15 cellular contexts compared by ENCODE assay signal in genomic region chr1:115069186-115069585, GRCh38. TPM values are rescaled to one million over a fixed set of nuclear protein-coding genes. Genes with fewer than 3 reads are reported as not detected.
DNase-seq lines count a peak whose midpoint lies in the region; ATAC-seq and TF ChIP-seq lines count a peak whose summit lies in the region.
"Had no signal": no experiment of that assay in that cellular context is flagged by ENCODE, and none has a peak within 500 bp of the region (broad histone marks: within the 10 kb centered on the region; RNA-seq: fewer than 3 reads in every experiment).

No MANE protein-coding gene starts in this region.

- H3K9me3 Mint-ChIP-seq in natural killer cell = no peaks in the 10 kb centered on the region

- H3K9me2 ChIP-seq in PC-3 (replicated peaks; ENCODE audit: low read length) = no peaks in the 10 kb centered on the region

- no peaks in the 10 kb centered on the region for H3F3A ChIP-seq in PC-3 (ENCODE audit: low read length, unreplicated experiment)

- TF ChIP-seq CTCF in PC-3 (conservative IDR thresholded peaks at IDR 0.05; ENCODE audit: low read depth, low read length) (0 out of 2 replicates have a peak, but pooled peaks have one; percentile 19), parathyroid adenoma (IDR thresholded peaks at IDR 0.05) (no peak), natural killer cell (IDR thresholded peaks at IDR 0.05) (no peak)

- CTCF ChIA-PET in PC-3 (lab: Charles Lee) = no interaction called here

- H3K9ac ChIP-seq in PC-3 (ENCODE audit: low read length) = no peak overlapping the region
- H3K9ac ChIP-seq in parathyroid adenoma = no peak overlapping the region
- H3K9ac ChIP-seq: BLaER1 had no signal

- no peaks in the 10 kb centered on the region for H3K36me3 ChIP-seq in PC-3 (ENCODE audit: low read depth, low read length)
- no peaks in the 10 kb centered on the region for H3K36me3 ChIP-seq in parathyroid adenoma (ENCODE audit: control insufficient read depth, insufficient read depth, low read length)

- no peaks in the 10 kb centered on the region for H4K20me1 ChIP-seq in PC-3 (ENCODE audit: low read length)
- H4K20me1 ChIP-seq: BLaER1 had no signal

- no peak overlapping the region for H3K4me3 ChIP-seq in PC-3 (ENCODE audit: low read length)
- no peak overlapping the region for H3K4me3 ChIP-seq in parathyroid adenoma (ENCODE audit: low read depth, low read length)
- H3K4me3 ChIP-seq: BLaER1 had no signal

- H3K4me1 Mint-ChIP-seq in natural killer cell = peaks cover 45 to 53% of the 10 kb centered on the region in 2 donors

- H3K4me1 ChIP-seq in PC-3 (ENCODE audit: insufficient read depth, low read length) = peaks cover 27% of the 10 kb centered on the region
- H3K4me1 ChIP-seq in parathyroid adenoma = peaks cover 3% of the 10 kb centered on the region

- POLR2A ChIA-PET in PC-3 (lab: Charles Lee; ENCODE audit: unreplicated experiment) = no interaction called here

- peaks cover 22% of the 10 kb centered on the region for H3K36me3 Mint-ChIP-seq in natural killer cell

- peak overlapping the region in 1 of 2 donors; percentile 29 for H3K27ac Mint-ChIP-seq in natural killer cell

- H3K27me3 Mint-ChIP-seq in natural killer cell (ENCODE audit: low read depth in 2 of 2) = no peaks in the 10 kb centered on the region

- no peaks in the 10 kb centered on the region for H3K79me2 ChIP-seq in PC-3 (ENCODE audit: low read length)
- H3K79me2 ChIP-seq in parathyroid adenoma = no peaks in the 10 kb centered on the region

- intact Hi-C loops in PC-3 (cut with micrococcal nuclease) (no loop called here), natural killer cell (cut with micrococcal nuclease) (no loop called here)

- DNase-seq in DMS 273 treated with DMSO at 0.1 percent for 48 hours (lab: John Stamatoyannopoulos, UW) = peak; percentile 20
- DNase-seq in PC-3 = peak; percentile 73
- peak; percentile 64 for DNase-seq in epithelial cell of prostate (ENCODE audit: low read depth, low spot score)
- DNase-seq in natural killer cell = no peak
- no peak for DNase-seq in COLO829 (ENCODE audit: low spot score)
- no peak for DNase-seq in NK-92 (lab: John Stamatoyannopoulos, UW; ENCODE audit: unreplicated experiment)
- DNase-seq: activated T-cell treated with anti-CD3 and anti-CD28 coated beads, Interleukin-2, amount 50 U/mL, for 1 hour; mesenchymal stem cell; NCI-H1436 had no signal

- peak; percentile 19 for ATAC-seq in PC-3
- ATAC-seq in HG02938 (IDR thresholded peaks at IDR 0.05; ENCODE audit: unreplicated experiment) = no peak
- ATAC-seq in natural killer cell = no peak

- H3K27me3 ChIP-seq in PC-3 (ENCODE audit: low read length) (no peaks in the 10 kb centered on the region), parathyroid adenoma (ENCODE audit: control insufficient read depth, insufficient read depth, low read length) (no peaks in the 10 kb centered on the region)
- H3K27me3 ChIP-seq: BLaER1 had no signal

- no peaks in the 10 kb centered on the region for H3K9me3 ChIP-seq in PC-3 (ENCODE audit: low read length)
- no peaks in the 10 kb centered on the region for H3K9me3 ChIP-seq in parathyroid adenoma (ENCODE audit: control insufficient read depth, low read length)
- H3K9me3 ChIP-seq: BLaER1 had no signal

- H3K27ac ChIP-seq in PC-3 (ENCODE audit: low read length) (no peak overlapping the region), epithelial cell of prostate (peak overlapping the region; percentile 61), parathyroid adenoma (no peak overlapping the region)
- H3K27ac ChIP-seq: BLaER1 had no signal

- BruUV-seq in PC-3 (replicated peaks; lab: Mats Ljungman, UMichigan) = no TSS peak

- H2AFZ ChIP-seq in PC-3 (ENCODE audit: low read length) (no peak overlapping the region), parathyroid adenoma (peak overlapping the region; percentile 46)

- H3K4me3 Mint-ChIP-seq in natural killer cell = no peak overlapping the region

- H3K4me2 ChIP-seq in PC-3 (ENCODE audit: low read length) (no peak overlapping the region), parathyroid adenoma (ENCODE audit: low read length) (no peak overlapping the region)
- H3K4me2 ChIP-seq: BLaER1 had no signal

RNA-seq across cellular contexts. Expression of gene TSPAN2, which starts 20.1 kb away (rescaled TPM):
- total RNA-seq in PC-3 (2014; rRNA removed) (1.3 and 1.7 TPM in 2 replicates), natural killer cell (10 to 100 TPM; 17.1 to 41.4 (median 28.6) TPM)

RNA-seq across cellular contexts. Expression of gene TSHB, which starts 39.6 kb away (rescaled TPM):
- total RNA-seq in PC-3 (2014; rRNA removed) (not detected in 2 replicates), natural killer cell (not detected)
- total RNA-seq: cerebellum, glomerular endothelial cell, skeletal muscle tissue had no signal

Comparison
In these comparisons a context has a peak if more than half of its experiments do, and no peak if none do; other contexts are left out.
1. DNase-seq: peak in DMS 273 treated with DMSO at 0.1 percent for 48 hours (single experiment), PC-3 (single experiment) and epithelial cell of prostate (single experiment); none in natural killer cell (single experiment), COLO829 (single experiment) and NK-92 (single experiment).